Comparison of ENCODE assay signal across 8 cellular contexts in the genomic region with DNA sequence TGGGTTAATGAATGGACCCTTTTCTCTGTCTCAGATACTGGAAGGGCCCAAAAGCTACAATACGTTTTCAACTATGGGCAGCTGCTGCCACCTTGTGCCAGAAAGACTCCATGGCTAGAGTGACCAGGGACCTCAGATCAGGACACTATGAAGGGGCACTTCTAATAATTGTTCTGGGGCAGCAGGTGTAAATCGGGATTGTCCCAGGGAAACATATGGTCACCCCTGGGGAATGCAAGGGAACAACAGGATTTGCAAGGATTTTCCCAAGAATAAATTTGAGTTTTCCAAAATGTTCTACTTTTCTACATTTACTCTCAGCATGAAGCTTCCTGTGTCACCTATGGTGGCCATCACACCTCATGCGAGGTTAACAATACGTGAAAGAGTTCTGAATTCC. TPM values are rescaled to one million over a fixed set of nuclear protein-coding genes. Genes with fewer than 3 reads are reported as not detected.
A peak's percentile ranks its signal among the peaks of the same experiment; 100 is the strongest.
DNase-seq lines count a peak whose midpoint lies in the region; ATAC-seq and TF ChIP-seq lines count a peak whose summit lies in the region.

No MANE protein-coding gene starts in this region.

- no peak overlapping the region for H3K4me2 ChIP-seq in HCT116 (ENCODE audit: low read length)

- no peaks in the 10 kb centered on the region for H3K9me2 ChIP-seq in HCT116 (ENCODE audit: insufficient read depth)

- H3K27me3 Mint-ChIP-seq in CD4-positive, CD25-positive, alpha-beta regulatory T cell = peaks cover 58% of the 10 kb centered on the region
- peaks cover 32% of the 10 kb centered on the region for H3K27me3 Mint-ChIP-seq in central memory CD8-positive, alpha-beta T cell

- DNase-seq in CD4-positive, CD25-positive, alpha-beta regulatory T cell = peak; percentile 46 to 60 (median 58)
- peak; percentile 27 for DNase-seq in HCT116 (ENCODE audit: low read depth, low spot score)
- peak; percentile 69 for DNase-seq in NCI-H2196 (lab: John Stamatoyannopoulos, UW; ENCODE audit: unreplicated experiment)
- DNase-seq in activated CD4-positive, alpha-beta T cell treated with anti-CD3 and anti-CD28 coated beads for 24 hours (ENCODE audit: low read depth in 2 of 2) = peak; percentile 21 to 29
- peak; percentile 42 to 47 for DNase-seq in central memory CD8-positive, alpha-beta T cell (ENCODE audit: low spot score in 2 of 2)
- peak in 1 of 2 donors; percentile 40 for DNase-seq in left lung
- peak; percentile 33 for DNase-seq in stimulated activated CD8-positive, alpha-beta memory T cell treated with anti-CD3 and anti-CD28 coated beads, Interleukin-12 subunit alpha, Interleukin-12 subunit beta, amount 100 ng/mL, for 4 hours (ENCODE audit: low read depth)

- H4K20me1 ChIP-seq in HCT116 (ENCODE audit: insufficient read depth) = no peaks in the 10 kb centered on the region

- H3K4me3 Mint-ChIP-seq in CD4-positive, CD25-positive, alpha-beta regulatory T cell = no peak overlapping the region
- no peak overlapping the region for H3K4me3 Mint-ChIP-seq in central memory CD8-positive, alpha-beta T cell

- no peak overlapping the region for H3K9ac ChIP-seq in HCT116 (ENCODE audit: low read length)

- H3K27ac Mint-ChIP-seq in CD4-positive, CD25-positive, alpha-beta regulatory T cell = no peak overlapping the region
- no peak overlapping the region for H3K27ac Mint-ChIP-seq in central memory CD8-positive, alpha-beta T cell (ENCODE audit: low read depth)

- peak; percentile 89 for TF ChIP-seq RAD21 in HCT116 (IDR thresholded peaks at IDR 0.05; ENCODE audit: low read depth)

- intact Hi-C loops in HCT116 (cut with micrococcal nuclease) (loop anchor here (1.0 to 10.0 kb wide), 9 partner anchors 71 to 505 kb away; partner anchors contain the start of gene DYRK3), left lung (cut with DNase I) (no loop called here)

- no peaks in the 10 kb centered on the region for H3K9me3 Mint-ChIP-seq in CD4-positive, CD25-positive, alpha-beta regulatory T cell
- no peaks in the 10 kb centered on the region for H3K9me3 Mint-ChIP-seq in central memory CD8-positive, alpha-beta T cell

- H3K4me1 Mint-ChIP-seq in CD4-positive, CD25-positive, alpha-beta regulatory T cell = peaks cover 0 to 1% (median 0%) of the 10 kb centered on the region in 4 donors
- H3K4me1 Mint-ChIP-seq in central memory CD8-positive, alpha-beta T cell = no peaks in the 10 kb centered on the region

- RAD21 ChIA-PET in HCT116 (lab: Charles Lee; ENCODE audit: low non-redundant PET in 1 of 2, low total read pairs in 2 of 2, uncharacterized antibody in 2 of 2, unreplicated experiment in 2 of 2) = interaction anchor here (0.7 to 1.8 kb wide), 11 partner anchors 47 to 492 kb away, joined by 3 to 8 read pairs (median 3); no protein-coding TSS in a partner anchor

- H3K9me3 ChIP-seq in CD4-positive, CD25-positive, alpha-beta regulatory T cell (ENCODE audit: control insufficient read depth in 2 of 2, low read length in 2 of 2) = no peaks in the 10 kb centered on the region
- no peaks in the 10 kb centered on the region for H3K9me3 ChIP-seq in HCT116 (ENCODE audit: control insufficient read depth in 1 of 2, insufficient read depth in 1 of 2, low read depth in 1 of 2, low read length in 2 of 2)
- no peaks in the 10 kb centered on the region for H3K9me3 ChIP-seq in left lung

- TF ChIP-seq CTCF in HCT116 (IDR thresholded peaks at IDR 0.05 in 2 of 3, conservative IDR thresholded peaks at IDR 0.05 in 1 of 3; ENCODE audit: borderline replicate concordance in 1 of 3, insufficient read depth in 1 of 3, low read depth in 2 of 3, low read length in 2 of 3) (peak; percentile 77 to 87 (median 87)), left lung (IDR thresholded peaks at IDR 0.05) (peak; percentile 39 to 63)

- TF ChIP-seq POLR2A in HCT116 (IDR thresholded peaks at IDR 0.05; ENCODE audit: borderline replicate concordance, extremely low read depth, insufficient read depth, insufficient read length) = no peak

- no TSS peak for BruUV-seq in HCT116 (replicated peaks; lab: Mats Ljungman, UMichigan)

- CTCF ChIA-PET in HCT116 (lab: Charles Lee) = interaction anchor here (0.6 to 5.3 kb wide), 37 partner anchors 9 to 517 kb away, joined by 3 to 48 read pairs (median 5); partner anchors contain the start of genes DYRK3, FCAMR, IKBKE and PFKFB2

- H3K79me2 ChIP-seq in HCT116 (ENCODE audit: insufficient read depth, low read length) = no peaks in the 10 kb centered on the region

- no peaks in the 10 kb centered on the region for H3K36me3 ChIP-seq in CD4-positive, CD25-positive, alpha-beta regulatory T cell (ENCODE audit: control insufficient read depth, insufficient read depth, low read length)
- H3K36me3 ChIP-seq in HCT116 (ENCODE audit: control insufficient read depth in 1 of 2, insufficient read depth in 2 of 2, low read length in 2 of 2) = no peaks in the 10 kb centered on the region
- H3K36me3 ChIP-seq in left lung = no peaks in the 10 kb centered on the region

- ATAC-seq in CD4-positive, CD25-positive, alpha-beta regulatory T cell (ENCODE audit: low read depth in 2 of 2) = peak; percentile 67 to 76
- ATAC-seq in HCT116 (peak; percentile 95), left lung (peak; percentile 88), HG03354 (IDR thresholded peaks at IDR 0.05; ENCODE audit: poor library complexity, severe bottlenecking, unreplicated experiment) (no peak)
- ATAC-seq in central memory CD8-positive, alpha-beta T cell (replicated peaks; ENCODE audit: extremely low read depth, poor library complexity, severe bottlenecking) = no peak

- H3K4me3 ChIP-seq in CD4-positive, CD25-positive, alpha-beta regulatory T cell (ENCODE audit: low read depth, low read length) = no peak overlapping the region
- H3K4me3 ChIP-seq in HCT116 (replicated peaks in 1 of 2; ENCODE audit: low read depth in 1 of 2, low read length in 2 of 2) (no peak overlapping the region), left lung (no peak overlapping the region)

- no peak overlapping the region for H3K27ac ChIP-seq in CD4-positive, CD25-positive, alpha-beta regulatory T cell (ENCODE audit: insufficient read depth, low read length, poor library complexity, severe bottlenecking)
- no peak overlapping the region for H3K27ac ChIP-seq in HCT116 (ENCODE audit: low read depth, low read length)
- no peak overlapping the region for H3K27ac ChIP-seq in left lung

- H2AFZ ChIP-seq in HCT116 (ENCODE audit: low read depth, low read length, poor library complexity, severe bottlenecking) = peak overlapping the region; percentile 24

- no peaks in the 10 kb centered on the region for H3K36me3 Mint-ChIP-seq in CD4-positive, CD25-positive, alpha-beta regulatory T cell
- peaks cover 3% of the 10 kb centered on the region for H3K36me3 Mint-ChIP-seq in central memory CD8-positive, alpha-beta T cell (ENCODE audit: insufficient read depth)

- H3K4me1 ChIP-seq in CD4-positive, CD25-positive, alpha-beta regulatory T cell (ENCODE audit: control insufficient read depth, insufficient read depth, low read length, poor library complexity, severe bottlenecking) = no peaks in the 10 kb centered on the region
- H3K4me1 ChIP-seq in HCT116 (ENCODE audit: control insufficient read depth in 1 of 2, insufficient read depth in 2 of 2, low read length in 2 of 2) (no peaks in the 10 kb centered on the region), left lung (no peaks in the 10 kb centered on the region)

- peaks cover 20% of the 10 kb centered on the region for H3K27me3 ChIP-seq in CD4-positive, CD25-positive, alpha-beta regulatory T cell (ENCODE audit: control insufficient read depth, insufficient read depth, low read length)
- H3K27me3 ChIP-seq in HCT116 (ENCODE audit: insufficient read depth, low read length) = no peaks in the 10 kb centered on the region
- H3K27me3 ChIP-seq in left lung = no peaks in the 10 kb centered on the region

- POLR2A ChIA-PET in HCT116 (lab: Charles Lee) = no interaction called here

TF ChIP-seq in HCT116, 20 proteins besides CTCF, POLR2A, EP300 and RAD21 (continues in another document):
- no peak for TF ChIP-seq SIN3A (IDR thresholded peaks at IDR 0.05; ENCODE audit: low read depth)
- TF ChIP-seq YY1 (IDR thresholded peaks at IDR 0.05; ENCODE audit: extremely low read depth, insufficient replicate concordance, low read depth, low read length) = no peak
- TF ChIP-seq ELF1 (IDR thresholded peaks at IDR 0.05; ENCODE audit: borderline replicate concordance, low read depth) = no peak
- no peak for TF ChIP-seq CEBPB (IDR thresholded peaks at IDR 0.05; ENCODE audit: low read depth)
- TF ChIP-seq, protein P1, sequence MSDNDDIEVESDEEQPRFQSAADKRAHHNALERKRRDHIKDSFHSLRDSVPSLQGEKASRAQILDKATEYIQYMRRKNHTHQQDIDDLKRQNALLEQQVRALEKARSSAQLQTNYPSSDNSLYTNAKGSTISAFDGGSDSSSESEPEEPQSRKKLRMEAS (IDR thresholded peaks at IDR 0.05) = no peak
- TF ChIP-seq FOSL1 (IDR thresholded peaks at IDR 0.05; ENCODE audit: low read depth) = no peak

RNA-seq across cellular contexts. Expression of gene FCAMR, which starts 12.0 kb away (rescaled TPM):
- not detected for total RNA-seq in CD4-positive, CD25-positive, alpha-beta regulatory T cell
- not detected for polyA plus RNA-seq in CD4-positive, CD25-positive, alpha-beta regulatory T cell
- total RNA-seq in HCT116 (2021; ENCODE audit: unreplicated experiment) = not detected
- not detected in 2 replicates for polyA plus RNA-seq in HCT116 (2012)
- not detected for total RNA-seq in left lung

RNA-seq across cellular contexts. Expression of gene PIGR, which starts 36.0 kb away (rescaled TPM):
- not detected for total RNA-seq in CD4-positive, CD25-positive, alpha-beta regulatory T cell
- not detected for polyA plus RNA-seq in CD4-positive, CD25-positive, alpha-beta regulatory T cell
- total RNA-seq in HCT116 (2021; ENCODE audit: unreplicated experiment) = 2.6 TPM
- 0.01 TPM in 2 replicates for polyA plus RNA-seq in HCT116 (2012)
- total RNA-seq in left lung = 100 to 1,000 TPM; 128 to 587 TPM

RNA-seq across cellular contexts. Expression of gene C1orf116, which starts 50.3 kb away (rescaled TPM):
- total RNA-seq in CD4-positive, CD25-positive, alpha-beta regulatory T cell = 0.32 TPM
- not detected for polyA plus RNA-seq in CD4-positive, CD25-positive, alpha-beta regulatory T cell
- 3.6 TPM for total RNA-seq in HCT116 (2021; ENCODE audit: unreplicated experiment)
- polyA plus RNA-seq in HCT116 (2012) = 3.3 and 4.8 TPM in 2 replicates
- 100 to 1,000 TPM; 101 to 212 TPM for total RNA-seq in left lung

Comparison
In these comparisons a context has a peak if more than half of its experiments do, and no peak if none do; other contexts are left out.
1. ATAC-seq: peak in CD4-positive, CD25-positive, alpha-beta regulatory T cell (2 of 2), HCT116 (single experiment) and left lung (single experiment); none in central memory CD8-positive, alpha-beta T cell (single experiment) and HG03354 (single experiment).
2. RNA of gene PIGR, which starts 36.0 kb away (total RNA-seq): 128 to 587 TPM in left lung; 2.6 TPM in HCT116 (single experiment) and not detected in CD4-positive, CD25-positive, alpha-beta regulatory T cell (single experiment); every median in the first group is over 10 times any median in the second.
3. RNA of gene C1orf116, which starts 50.3 kb away (total RNA-seq): 101 to 212 TPM in left lung; 3.6 TPM in HCT116 (single experiment) and 0.32 TPM in CD4-positive, CD25-positive, alpha-beta regulatory T cell (single experiment); every median in the first group is over 10 times any median in the second.